17 cellular contexts compared by ENCODE assay signal in genomic region chr9:5015934-5016333, GRCh38. TPM values are rescaled to one million over a fixed set of nuclear protein-coding genes. Genes with fewer than 3 reads are reported as not detected.
DNase-seq lines count a peak whose midpoint lies in the region; ATAC-seq and TF ChIP-seq lines count a peak whose summit lies in the region.
"Had no signal": no experiment of that assay in that cellular context is flagged by ENCODE, and none has a peak within 500 bp of the region (broad histone marks: within the 10 kb centered on the region; RNA-seq: fewer than 3 reads in every experiment).

No MANE protein-coding gene starts in this region.

- no peak overlapping the region for H3K4me2 ChIP-seq in osteoblast (ENCODE audit: insufficient read depth, low read length)
- H3K4me2 ChIP-seq: BLaER1 had no signal

- no peaks in the 10 kb centered on the region for H3K27me3 Mint-ChIP-seq in activated naive CD4-positive, alpha-beta T cell treated with anti-CD3 and anti-CD28 coated beads for 36 hours (ENCODE audit: low read depth)
- H3K27me3 Mint-ChIP-seq: CD4-positive, alpha-beta memory T cell had no signal

- no peak for ATAC-seq in activated naive CD4-positive, alpha-beta T cell treated with anti-CD3 and anti-CD28 coated beads, Interleukin-2, amount 50 U/mL, for 72 hours
- ATAC-seq: GM12878 had no signal

- peaks cover 7 to 18% of the 10 kb centered on the region in 2 donors for H3K36me3 ChIP-seq in ascending aorta
- H3K36me3 ChIP-seq in osteoblast (ENCODE audit: insufficient read depth, low read length), result no peaks in the 10 kb centered on the region
- no peaks in the 10 kb centered on the region for H3K36me3 ChIP-seq in HAP-1 (replicated peaks)

- intact Hi-C loops in activated naive CD4-positive, alpha-beta T cell treated with anti-CD3 and anti-CD28 coated beads for 36 hours (cut with micrococcal nuclease), result no loop called here
- intact Hi-C loops in ascending aorta (cut with DNase I), result no loop called here

- H3K79me2 ChIP-seq in osteoblast (ENCODE audit: insufficient read depth, low read length), result peaks cover 57% of the 10 kb centered on the region

- in situ Hi-C loops in HAP-1 (cut with MboI; ENCODE audit: low sequenced_read_pairs), result no loop called here

- peak overlapping the region; percentile 53 to 67 for H3K27ac ChIP-seq in ascending aorta
- H3K27ac ChIP-seq in osteoblast (ENCODE audit: low read depth, low read length), result no peak overlapping the region
- H3K27ac ChIP-seq: BLaER1, HL-60 had no signal

- H3K27ac Mint-ChIP-seq in activated naive CD4-positive, alpha-beta T cell treated with anti-CD3 and anti-CD28 coated beads for 36 hours, result peak overlapping the region; percentile 21
- no peak overlapping the region for H3K27ac Mint-ChIP-seq in activated naive CD4-positive, alpha-beta T cell treated with anti-CD3 and anti-CD28 coated beads, Interleukin-2, amount 50 U/mL, for 72 hours

- no peak overlapping the region for H2AFZ ChIP-seq in osteoblast (ENCODE audit: low read length)

- H3K4me1 ChIP-seq in ascending aorta (peaks cover 5 to 23% of the 10 kb centered on the region in 2 donors), osteoblast (ENCODE audit: insufficient read depth, low read length) (no peaks in the 10 kb centered on the region), HAP-1 (peaks cover 3% of the 10 kb centered on the region; the same call in 1 of the 2 replicates)
- H3K4me1 ChIP-seq: BLaER1 had no signal

- H3K27me3 ChIP-seq in ascending aorta, result no peaks in the 10 kb centered on the region
- H3K27me3 ChIP-seq in osteoblast (ENCODE audit: insufficient read depth, low read length), result no peaks in the 10 kb centered on the region
- no peaks in the 10 kb centered on the region for H3K27me3 ChIP-seq in HAP-1 (ENCODE audit: low read depth)
- H3K27me3 ChIP-seq: BLaER1 had no signal

- H3K36me3 Mint-ChIP-seq in activated naive CD4-positive, alpha-beta T cell treated with anti-CD3 and anti-CD28 coated beads for 36 hours (ENCODE audit: low read depth), result peaks cover 78% of the 10 kb centered on the region
- H3K36me3 Mint-ChIP-seq in activated naive CD4-positive, alpha-beta T cell treated with anti-CD3 and anti-CD28 coated beads, Interleukin-2, amount 50 U/mL, for 72 hours, result peaks cover 35 to 60% of the 10 kb centered on the region in 2 donors

- H3K9me3 Mint-ChIP-seq in activated naive CD4-positive, alpha-beta T cell treated with anti-CD3 and anti-CD28 coated beads for 36 hours, result peaks cover 16% of the 10 kb centered on the region
- H3K9me3 Mint-ChIP-seq in activated naive CD4-positive, alpha-beta T cell treated with anti-CD3 and anti-CD28 coated beads, Interleukin-2, amount 50 U/mL, for 72 hours, result peaks cover 9 to 18% of the 10 kb centered on the region in 2 donors

- H4K20me1 ChIP-seq in osteoblast (ENCODE audit: insufficient read depth, low read length), result peaks cover 14% of the 10 kb centered on the region
- H4K20me1 ChIP-seq: BLaER1 had no signal

- no peak overlapping the region for H3K4me3 ChIP-seq in ascending aorta
- H3K4me3 ChIP-seq in osteoblast (ENCODE audit: insufficient read depth, low read length), result no peak overlapping the region
- no peak overlapping the region for H3K4me3 ChIP-seq in HAP-1
- H3K4me3 ChIP-seq: BLaER1, GM12878 had no signal

- TF ChIP-seq CTCF in ascending aorta (IDR thresholded peaks at IDR 0.05), result no peak
- TF ChIP-seq CTCF in osteoblast (IDR thresholded peaks at IDR 0.05; ENCODE audit: extremely low read depth, low read depth, low read length), result no peak
- no peak for TF ChIP-seq CTCF in GM10266 (IDR thresholded peaks at IDR 0.05; ENCODE audit: control insufficient read depth, insufficient read depth, low read depth, missing control alignments)

- H3K4me3 Mint-ChIP-seq in activated naive CD4-positive, alpha-beta T cell treated with anti-CD3 and anti-CD28 coated beads for 36 hours, result no peak overlapping the region
- H3K4me3 Mint-ChIP-seq: CD14-positive monocyte; CD4-positive, alpha-beta memory T cell had no signal

- H3K4me1 Mint-ChIP-seq in activated naive CD4-positive, alpha-beta T cell treated with anti-CD3 and anti-CD28 coated beads for 36 hours (ENCODE audit: low read depth), result peaks cover 13% of the 10 kb centered on the region

- no peak for DNase-seq in activated naive CD4-positive, alpha-beta T cell treated with anti-CD3 and anti-CD28 coated beads for 36 hours
- DNase-seq in activated naive CD4-positive, alpha-beta T cell treated with anti-CD3 and anti-CD28 coated beads, Interleukin-2, amount 50 U/mL, for 72 hours (ENCODE audit: low spot score in 2 of 2), result no peak
- no peak for DNase-seq in ascending aorta (ENCODE audit: low spot score in 2 of 2)
- peak; percentile 54 for DNase-seq in osteoblast (ENCODE audit: insufficient read length, low spot score, missing footprints)
- no peak for DNase-seq in GM10266 (ENCODE audit: extremely low spot score)
- DNase-seq in HAP-1 (ENCODE audit: low spot score in 2 of 2), result no peak
- no peak for DNase-seq in DMS53 treated with DMSO at 0.1 percent for 48 hours (lab: John Stamatoyannopoulos, UW; ENCODE audit: unreplicated experiment)
- DNase-seq: 8988T; CD4-positive, alpha-beta memory T cell; DMS153; DMS79 treated with DMSO at 0.1 percent for 48 hours; GF-D8; HCEC 1CT had no signal

- CTCF ChIA-PET in activated naive CD4-positive, alpha-beta T cell treated with anti-CD3 and anti-CD28 coated beads for 36 hours (lab: Charles Lee), result interaction anchor here (0.5 kb wide), 1 partner anchor 222 kb away, joined by 3 read pairs; no protein-coding TSS in a partner anchor

- H3K9me3 ChIP-seq in ascending aorta (peaks cover 15 to 21% of the 10 kb centered on the region in 2 donors), osteoblast (ENCODE audit: low read depth, low read length) (peaks cover 2% of the 10 kb centered on the region), HAP-1 (no peaks in the 10 kb centered on the region; the same call in 1 of the 2 replicates)

RNA-seq across cellular contexts. Expression of gene JAK2, which starts 30.9 kb away (rescaled TPM):
- total RNA-seq in activated naive CD4-positive, alpha-beta T cell treated with anti-CD3 and anti-CD28 coated beads for 36 hours, result 10 to 100 TPM; 46.8 to 51.0 TPM
- 10 to 100 TPM; 16.4 to 30.4 TPM for total RNA-seq in activated naive CD4-positive, alpha-beta T cell treated with anti-CD3 and anti-CD28 coated beads, Interleukin-2, amount 50 U/mL, for 72 hours
- total RNA-seq in ascending aorta (31.9 TPM), osteoblast (21.0 and 23.3 TPM in 2 replicates)
